ENCODE assay signal across 8 cellular contexts in the genomic region with DNA sequence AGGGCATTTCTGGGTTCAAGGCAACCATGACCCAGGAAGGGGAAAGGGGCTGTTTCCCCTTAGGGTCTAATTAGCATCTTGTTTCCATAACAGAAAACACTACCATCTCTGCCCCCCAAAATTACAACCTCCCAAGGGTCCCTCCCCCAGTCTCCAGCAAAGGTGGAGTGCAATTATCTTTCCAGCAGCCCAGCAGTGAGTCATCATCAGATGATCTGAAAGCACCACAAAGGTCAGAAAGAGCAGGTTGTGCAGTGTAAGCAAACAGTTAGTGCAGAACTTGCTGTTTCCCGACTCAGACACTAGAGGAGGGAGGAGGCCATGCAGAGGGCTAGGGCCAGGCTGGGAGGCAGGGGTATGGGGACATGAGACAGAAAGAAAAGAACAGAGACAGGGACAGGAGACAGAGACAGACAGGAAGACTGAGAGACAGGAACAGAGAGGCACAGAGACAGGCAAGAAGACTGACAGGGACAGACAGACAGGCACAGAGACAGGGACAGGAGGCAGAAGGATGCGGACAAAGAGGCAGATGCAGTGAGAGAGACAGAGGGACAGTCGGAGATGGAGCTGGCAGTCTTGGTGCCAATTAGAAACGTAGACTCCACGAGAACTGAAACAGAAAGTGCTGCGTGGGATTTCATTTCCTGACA.
A peak's percentile ranks its signal among the peaks of the same experiment; 100 is the strongest.
DNase-seq lines count a peak whose midpoint lies in the region; ATAC-seq and TF ChIP-seq lines count a peak whose summit lies in the region.

No MANE protein-coding gene starts in this region.

- H3K4me3 Mint-ChIP-seq in activated naive CD8-positive, alpha-beta T cell treated with anti-CD3 and anti-CD28 coated beads, Interleukin-2, amount 50 U/mL, for 24 hours: peak overlapping the region; percentile 69

- peak overlapping the region in 1 of 2 experiments; percentile 25; a peak in 2 of 4 replicates for H3K4me3 ChIP-seq in Panc1 (ENCODE audit: low read depth in 2 of 2, low read length in 2 of 2)
- peak overlapping the region in 1 of 2 donors; percentile 20 for H3K4me3 ChIP-seq in right atrium auricular region
- peak overlapping the region in 2 of 4 donors; percentile 17 to 24 for H3K4me3 ChIP-seq in gastrocnemius medialis

- peak overlapping the region; percentile 91 for H3K27ac Mint-ChIP-seq in activated naive CD8-positive, alpha-beta T cell treated with anti-CD3 and anti-CD28 coated beads, Interleukin-2, amount 50 U/mL, for 24 hours

- H3K4me1 Mint-ChIP-seq in activated naive CD8-positive, alpha-beta T cell treated with anti-CD3 and anti-CD28 coated beads, Interleukin-2, amount 50 U/mL, for 24 hours: peaks cover 39% of the 10 kb centered on the region

- ATAC-seq in GM19467 (IDR thresholded peaks at IDR 0.05; ENCODE audit: unreplicated experiment): peak; percentile 91
- peak; percentile 95 for ATAC-seq in HG03565 (IDR thresholded peaks at IDR 0.05; ENCODE audit: unreplicated experiment)
- ATAC-seq in Panc1: peak; percentile 88
- ATAC-seq in activated naive CD8-positive, alpha-beta T cell treated with anti-CD3 and anti-CD28 coated beads, Interleukin-2, amount 50 U/mL, for 24 hours: peak; percentile 97
- ATAC-seq in gastrocnemius medialis: peak; percentile 85 to 94

- BruUV-seq in Panc1 (replicated peaks; lab: Mats Ljungman, UMichigan): no TSS peak

- TF ChIP-seq POLR2A in gastrocnemius medialis (IDR thresholded peaks at IDR 0.05): peak in 1 of 2 donors; percentile 21

- DNase-seq in DMS53 (lab: John Stamatoyannopoulos, UW) (peak; percentile 96), Panc1 (ENCODE audit: low read depth, low spot score) (peak; percentile 92), right atrium auricular region (ENCODE audit: low spot score) (no peak), gastrocnemius medialis (peak; percentile 40 to 66)
- DNase-seq in activated naive CD8-positive, alpha-beta T cell treated with anti-CD3 and anti-CD28 coated beads, Interleukin-2, amount 50 U/mL, for 24 hours: peak; percentile 50
- no peak for DNase-seq in effector CD8-positive, alpha-beta T cell (lab: John Stamatoyannopoulos, UW)

- H3K4me1 ChIP-seq in Panc1 (ENCODE audit: control insufficient read depth, insufficient read depth, low read length): peaks cover 51% of the 10 kb centered on the region
- peaks cover 0 to 31% of the 10 kb centered on the region in 2 donors for H3K4me1 ChIP-seq in right atrium auricular region
- H3K4me1 ChIP-seq in gastrocnemius medialis: peaks cover 18% of the 10 kb centered on the region in 2 donors

- H3K27ac ChIP-seq in Panc1 (ENCODE audit: low read length): peak overlapping the region; percentile 96
- H3K27ac ChIP-seq in right atrium auricular region: peak overlapping the region; percentile 61 to 67
- H3K27ac ChIP-seq in gastrocnemius medialis: peak overlapping the region; percentile 55 to 72 (median 59)

- in situ Hi-C loops in Panc1 (cut with HindIII; ENCODE audit: low pct_unique_long_range_greater_than_20kb, low sequenced_read_pairs) (no loop called here), gastrocnemius medialis (cut with MboI; ENCODE audit: low sequenced_read_pairs in 4 of 4) (no loop called here)

- intact Hi-C loops in Panc1 (cut with micrococcal nuclease; ENCODE audit: unreplicated experiment): loop anchor here (10.0 kb wide), 1 partner anchor 74 kb away; no protein-coding TSS in a partner anchor
- intact Hi-C loops in gastrocnemius medialis (cut with DNase I; ENCODE audit: low total_unique reads): loop anchor here (1.0 kb wide), 1 partner anchor 89 kb away; no protein-coding TSS in a partner anchor

- H3K36me3 ChIP-seq in Panc1 (ENCODE audit: control insufficient read depth, insufficient read depth, low read length): no peaks in the 10 kb centered on the region
- no peaks in the 10 kb centered on the region for H3K36me3 ChIP-seq in right atrium auricular region
- H3K36me3 ChIP-seq in gastrocnemius medialis: no peaks in the 10 kb centered on the region

- POLR2A ChIA-PET in Panc1 (lab: Charles Lee): interaction anchor here (0.5 kb wide), 1 partner anchor 11 kb away, joined by 6 read pairs; no protein-coding TSS in a partner anchor

- no peaks in the 10 kb centered on the region for H3K9me3 ChIP-seq in Panc1 (ENCODE audit: control insufficient read depth, insufficient read depth, low read depth, low read length)
- H3K9me3 ChIP-seq in right atrium auricular region: no peaks in the 10 kb centered on the region
- H3K9me3 ChIP-seq in gastrocnemius medialis: no peaks in the 10 kb centered on the region

- CTCF ChIA-PET in Panc1 (lab: Charles Lee): interaction anchor here (0.6 to 1.0 kb wide), 4 partner anchors 10 to 88 kb away, joined by 3 to 7 read pairs (median 4); no protein-coding TSS in a partner anchor

- H3K9me3 Mint-ChIP-seq in activated naive CD8-positive, alpha-beta T cell treated with anti-CD3 and anti-CD28 coated beads, Interleukin-2, amount 50 U/mL, for 24 hours: no peaks in the 10 kb centered on the region

- H3K27me3 Mint-ChIP-seq in activated naive CD8-positive, alpha-beta T cell treated with anti-CD3 and anti-CD28 coated beads, Interleukin-2, amount 50 U/mL, for 24 hours: no peaks in the 10 kb centered on the region

- TF ChIP-seq CTCF in Panc1 (IDR thresholded peaks at IDR 0.05): peak; percentile 87
- TF ChIP-seq CTCF in right atrium auricular region (IDR thresholded peaks at IDR 0.05): peak in 1 of 2 donors; percentile 59
- TF ChIP-seq CTCF in gastrocnemius medialis (IDR thresholded peaks at IDR 0.05 in 4 of 5, conservative IDR thresholded peaks at IDR 0.05 in 1 of 5): peak in 3 of 5 experiments; percentile 14 to 36 (median 32)

- peaks cover 4% of the 10 kb centered on the region for H3K36me3 Mint-ChIP-seq in activated naive CD8-positive, alpha-beta T cell treated with anti-CD3 and anti-CD28 coated beads, Interleukin-2, amount 50 U/mL, for 24 hours (ENCODE audit: low read depth)

- no peaks in the 10 kb centered on the region for H3K27me3 ChIP-seq in Panc1 (ENCODE audit: control insufficient read depth, insufficient read depth, low read length)
- H3K27me3 ChIP-seq in right atrium auricular region: no peaks in the 10 kb centered on the region
- no peaks in the 10 kb centered on the region for H3K27me3 ChIP-seq in gastrocnemius medialis

Comparison
In these comparisons a context has a peak if more than half of its experiments do, and no peak if none do; other contexts are left out.
1. DNase-seq: peak in DMS53 (single experiment), Panc1 (single experiment), activated naive CD8-positive, alpha-beta T cell treated with anti-CD3 and anti-CD28 coated beads, Interleukin-2, amount 50 U/mL, for 24 hours (single experiment) and gastrocnemius medialis (2 of 2); none in right atrium auricular region (single experiment) and effector CD8-positive, alpha-beta T cell (single experiment).
2. Peak in every context shown above with its lines, with median percentiles within 50 percentile points of each other: ATAC-seq and H3K27ac ChIP-seq.